1 cellular context compared by ENCODE assay signal in genomic region chr1:196611873-196612272, GRCh38.
TF ChIP-seq lines count a peak whose summit lies in the region.

No MANE protein-coding gene starts in this region.

TF ChIP-seq in GM23338, 12 proteins besides CTCF, POLR2A, EP300 and RAD21 (continued from another document):
- TF ChIP-seq ZNF462 (CRISPR knock-in tag; IDR thresholded peaks at IDR 0.05) = no peak
- no peak for TF ChIP-seq ETS1 (IDR thresholded peaks at IDR 0.05)
- TF ChIP-seq ZNF114 (CRISPR knock-in tag; IDR thresholded peaks at IDR 0.05) = no peak
- TF ChIP-seq REST (IDR thresholded peaks at IDR 0.05; ENCODE audit: unreplicated experiment) = no peak
